In genomic region chr6:136655251-136656014, GRCh38 we compare ENCODE assay signal across 19 cellular contexts.
DNase-seq lines count a peak whose midpoint lies in the region; ATAC-seq and TF ChIP-seq lines count a peak whose summit lies in the region.
"Had no signal": no experiment of that assay in that cellular context is flagged by ENCODE, and none has a peak within 500 bp of the region (broad histone marks: within the 10 kb centered on the region; RNA-seq: fewer than 3 reads in every experiment).

No MANE protein-coding gene starts in this region.

- ATAC-seq in HG02763 (IDR thresholded peaks at IDR 0.05; ENCODE audit: unreplicated experiment) (no peak), HG02884 (IDR thresholded peaks at IDR 0.05; ENCODE audit: unreplicated experiment) (no peak)
- ATAC-seq: left cardiac atrium; natural killer cell treated with Interleukin-12 subunit alpha and Interleukin-12 subunit beta and Interleukin-15 and Interleukin-18, amount 100 ng/mL, for 72 hours had no signal

- no peak overlapping the region for H3K27ac Mint-ChIP-seq in immature natural killer cell
- H3K27ac Mint-ChIP-seq: activated naive CD8-positive, alpha-beta T cell treated with anti-CD3 and anti-CD28 coated beads for 36 hours; CD4-positive, alpha-beta T cell; natural killer cell treated with Interleukin-12 subunit alpha and Interleukin-12 subunit beta and Interleukin-15 and Interleukin-18, amount 100 ng/mL, for 72 hours had no signal

- no peak overlapping the region for H3K4me3 Mint-ChIP-seq in immature natural killer cell
- H3K4me3 Mint-ChIP-seq: activated naive CD8-positive, alpha-beta T cell treated with anti-CD3 and anti-CD28 coated beads for 36 hours; CD4-positive, alpha-beta T cell; natural killer cell treated with Interleukin-12 subunit alpha and Interleukin-12 subunit beta and Interleukin-15 and Interleukin-18, amount 100 ng/mL, for 72 hours had no signal

- peak; percentile 67 for DNase-seq in DMS153 (lab: John Stamatoyannopoulos, UW)
- DNase-seq in NCI-H1417 (lab: John Stamatoyannopoulos, UW), result peak; percentile 4 to 80 (median 74)
- peak; percentile 83 for DNase-seq in NCI-H345 (lab: John Stamatoyannopoulos, UW)
- peak; percentile 31 for DNase-seq in fibroblast of villous mesenchyme (ENCODE audit: low read depth)
- DNase-seq in immature natural killer cell, result no peak
- DNase-seq: activated CD4-positive, alpha-beta T cell treated with anti-CD3 and anti-CD28 coated beads for 1 hour; activated CD8-positive, alpha-beta memory T cell treated with anti-CD3 and anti-CD28 coated beads for 24 hours; activated naive CD8-positive, alpha-beta T cell treated with anti-CD3 and anti-CD28 coated beads for 36 hours; CD4-positive, alpha-beta T cell; left cardiac atrium; midbrain; NCI-H2171; posterior cingulate gyrus; stimulated activated CD4-positive, alpha-beta T cell treated with anti-CD3 and anti-CD28 coated beads, Interleukin-1b, Interleukin-23, amount 100 ng/mL, for 48 hours; stimulated activated naive CD4-positive, alpha-beta T cell; T1000 had no signal

- H3K27me3 Mint-ChIP-seq in immature natural killer cell (ENCODE audit: low read depth in 3 of 3), result peaks cover 0 to 1% (median 0%) of the 10 kb centered on the region in 3 donors
- H3K27me3 Mint-ChIP-seq: activated naive CD8-positive, alpha-beta T cell treated with anti-CD3 and anti-CD28 coated beads for 36 hours; CD4-positive, alpha-beta T cell; natural killer cell treated with Interleukin-12 subunit alpha and Interleukin-12 subunit beta and Interleukin-15 and Interleukin-18, amount 100 ng/mL, for 72 hours had no signal

- H3K36me3 Mint-ChIP-seq in immature natural killer cell, result peaks cover 7 to 36% (median 13%) of the 10 kb centered on the region in 3 donors
- H3K36me3 Mint-ChIP-seq: activated naive CD8-positive, alpha-beta T cell treated with anti-CD3 and anti-CD28 coated beads for 36 hours had no signal

- H3K4me3 ChIP-seq in fibroblast of villous mesenchyme (ENCODE audit: low read depth, low read length), result no peak overlapping the region

- no peaks in the 10 kb centered on the region for H3K9me3 Mint-ChIP-seq in immature natural killer cell
- H3K9me3 Mint-ChIP-seq: activated naive CD8-positive, alpha-beta T cell treated with anti-CD3 and anti-CD28 coated beads for 36 hours; CD4-positive, alpha-beta T cell; natural killer cell treated with Interleukin-12 subunit alpha and Interleukin-12 subunit beta and Interleukin-15 and Interleukin-18, amount 100 ng/mL, for 72 hours had no signal

- no peak for TF ChIP-seq CTCF in fibroblast of villous mesenchyme (IDR thresholded peaks at IDR 0.05; ENCODE audit: insufficient read depth, low read depth, low read length)

- H3K4me1 Mint-ChIP-seq in immature natural killer cell, result no peaks in the 10 kb centered on the region
- H3K4me1 Mint-ChIP-seq: activated naive CD8-positive, alpha-beta T cell treated with anti-CD3 and anti-CD28 coated beads for 36 hours had no signal

Comparison
In these comparisons a context has a peak if more than half of its experiments do, and no peak if none do; other contexts are left out.
1. DNase-seq: peak in DMS153 (single experiment), NCI-H1417 (3 of 3), NCI-H345 (single experiment) and fibroblast of villous mesenchyme (single experiment); none in immature natural killer cell (0 of 3).